Comparison of ENCODE assay signal across 8 cellular contexts in genomic region chr1:156641761-156642264, GRCh38. TPM values are rescaled to one million over a fixed set of nuclear protein-coding genes. Genes with fewer than 3 reads are reported as not detected.
DNase-seq lines count a peak whose midpoint lies in the region; ATAC-seq and TF ChIP-seq lines count a peak whose summit lies in the region.

TSS of gene BCAN (plus strand) at chr1:156642117. CDS start at chr1:156646055, 3,938 bp downstream.

- peak within 1 kb of the TSS; percentile 46 for H3K4me3 Mint-ChIP-seq in central memory CD8-positive, alpha-beta T cell

- H3K79me2 ChIP-seq in mesendoderm (ENCODE audit: control insufficient read depth, insufficient read depth, low read length) = no peaks in the 10 kb centered on the region

- peak within 1 kb of the TSS; percentile 66 for H3K56ac ChIP-seq in mesendoderm (ENCODE audit: low read length)

- TF ChIP-seq POLR2A in upper lobe of left lung (IDR thresholded peaks at IDR 0.05) = no peak

- no peaks in the 10 kb centered on the region for H3K9me3 Mint-ChIP-seq in central memory CD8-positive, alpha-beta T cell

- peaks cover 37% of the 10 kb centered on the region for H3K27me3 ChIP-seq in mesendoderm (ENCODE audit: insufficient read depth, low read length, poor library complexity)
- peaks cover 3 to 37% (median 25%) of the 10 kb centered on the region in 4 donors for H3K27me3 ChIP-seq in upper lobe of left lung
- peaks cover 91% of the 10 kb centered on the region for H3K27me3 ChIP-seq in brain microvascular endothelial cell (replicated peaks)

- no peak within 1 kb of the TSS for H2BK5ac ChIP-seq in mesendoderm (ENCODE audit: low read length)

- H4K5ac ChIP-seq in mesendoderm (ENCODE audit: low read length) = no peak within 1 kb of the TSS

- no peak within 1 kb of the TSS for H2BK15ac ChIP-seq in mesendoderm (replicated peaks; ENCODE audit: low read depth)

- H3K4me3 ChIP-seq in mesendoderm (ENCODE audit: low read length) = no peak within 1 kb of the TSS
- peak within 1 kb of the TSS in 3 of 4 donors; percentile 15 to 36 (median 34) for H3K4me3 ChIP-seq in upper lobe of left lung
- no peak within 1 kb of the TSS for H3K4me3 ChIP-seq in brain microvascular endothelial cell (ENCODE audit: low read depth, low read length)

- H3K27ac ChIP-seq in mesendoderm (ENCODE audit: low read depth, low read length) (no peak within 1 kb of the TSS), upper lobe of left lung (no peak within 1 kb of the TSS), brain microvascular endothelial cell (no peak within 1 kb of the TSS)

- no peaks in the 10 kb centered on the region for H3K9me3 ChIP-seq in upper lobe of left lung

- H3K18ac ChIP-seq in mesendoderm (ENCODE audit: low read length) = no peak within 1 kb of the TSS

- DNase-seq in AG08396 (ENCODE audit: low spot score) (peak; percentile 56), NCI-H1105 (lab: John Stamatoyannopoulos, UW) (peak; percentile 53), mesendoderm (peak; percentile 67), upper lobe of left lung (peak in 1 of 2 donors; percentile 81), brain microvascular endothelial cell (no peak), A172 (ENCODE audit: low spot score) (no peak)
- DNase-seq in central memory CD8-positive, alpha-beta T cell (ENCODE audit: low spot score in 2 of 2) = no peak

- H2BK120ac ChIP-seq in mesendoderm (ENCODE audit: low read depth, low read length) = no peak within 1 kb of the TSS

- peak within 1 kb of the TSS; percentile 59 for H3K4me2 ChIP-seq in mesendoderm (ENCODE audit: low read length)

- H3K4me1 Mint-ChIP-seq in central memory CD8-positive, alpha-beta T cell = peaks cover 20% of the 10 kb centered on the region

- H3K4me1 ChIP-seq in mesendoderm (ENCODE audit: control insufficient read depth, low read depth, low read length) (peaks cover 3% of the 10 kb centered on the region), upper lobe of left lung (peaks cover 9 to 14% (median 11%) of the 10 kb centered on the region in 4 donors)

- H3K36me3 ChIP-seq in mesendoderm (ENCODE audit: control insufficient read depth, insufficient read depth, low read length) (no peaks in the 10 kb centered on the region), upper lobe of left lung (no peaks in the 10 kb centered on the region), brain microvascular endothelial cell (replicated peaks) (no peaks in the 10 kb centered on the region)

- no peak for TF ChIP-seq EP300 in upper lobe of left lung (IDR thresholded peaks at IDR 0.05)

- no CpG with 5 or more reads among the region's 46 CpGs for WGBS in mesendoderm (ENCODE audit: extremely low coverage, insufficient coverage, low lambda C conversion rate)
- WGBS in upper lobe of left lung, 2 donors = 1% methylated on average over 16 to 17 of the region's 46 CpGs

- ATAC-seq in central memory CD8-positive, alpha-beta T cell (replicated peaks; ENCODE audit: extremely low read depth, poor library complexity, severe bottlenecking) = peak; percentile 26
- peak in 1 of 2 donors; percentile 71 for ATAC-seq in upper lobe of left lung (ENCODE audit: low FRiP score in 2 of 2)
- no peak for ATAC-seq in HG03139 (IDR thresholded peaks at IDR 0.05; ENCODE audit: unreplicated experiment)

- no peak within 1 kb of the TSS for H3K23ac ChIP-seq in mesendoderm (ENCODE audit: low read length)

- peak within 1 kb of the TSS; percentile 39 for H3K9ac ChIP-seq in mesendoderm (ENCODE audit: low read length)

- peaks cover 94% of the 10 kb centered on the region for H3K27me3 Mint-ChIP-seq in central memory CD8-positive, alpha-beta T cell

- no peak within 1 kb of the TSS for H3K27ac Mint-ChIP-seq in central memory CD8-positive, alpha-beta T cell (ENCODE audit: low read depth)

- in situ Hi-C loops in brain microvascular endothelial cell (cut with HindIII; ENCODE audit: low pct_ligation_motif_present, low sequenced_read_pairs) = no loop called here

- no peak within 1 kb of the TSS for H2AK5ac ChIP-seq in mesendoderm (ENCODE audit: low read length)

- peaks cover 4% of the 10 kb centered on the region for H3K36me3 Mint-ChIP-seq in central memory CD8-positive, alpha-beta T cell (ENCODE audit: insufficient read depth)

- no peaks in the 10 kb centered on the region for H3K79me1 ChIP-seq in mesendoderm (ENCODE audit: low read length)

- H4K8ac ChIP-seq in mesendoderm (ENCODE audit: low read depth, low read length) = no peak within 1 kb of the TSS

- TF ChIP-seq CTCF in upper lobe of left lung (IDR thresholded peaks at IDR 0.05) (no peak), brain microvascular endothelial cell (IDR thresholded peaks at IDR 0.05; ENCODE audit: low read depth, low read length, missing control alignments) (no peak)

- H3K4ac ChIP-seq in mesendoderm (ENCODE audit: low read depth, low read length) = no peak within 1 kb of the TSS

RNA-seq across cellular contexts. Expression of gene BCAN, which starts in this region (rescaled TPM):
- 0.88 TPM for polyA plus RNA-seq in mesendoderm (2013, experiment 1 of 2)
- 0.91 TPM for polyA plus RNA-seq in mesendoderm (2013, experiment 2 of 2)
- under 1 TPM in 2 of 6 donors, not detected in 4; 0.11 to 0.13 TPM for total RNA-seq in upper lobe of left lung
- total RNA-seq in A172 (2014; rRNA removed; shearing (Covaris generic)) = not detected in 2 replicates

Comparison
In these comparisons a context has a peak if more than half of its experiments do, and no peak if none do; other contexts are left out.
1. DNase-seq: peak in AG08396 (single experiment), NCI-H1105 (single experiment) and mesendoderm (single experiment); none in central memory CD8-positive, alpha-beta T cell (0 of 2), brain microvascular endothelial cell (single experiment) and A172 (single experiment).
2. H3K4me3 ChIP-seq: peak in upper lobe of left lung (3 of 4); none in mesendoderm (single experiment) and brain microvascular endothelial cell (single experiment).